In the genomic region with DNA sequence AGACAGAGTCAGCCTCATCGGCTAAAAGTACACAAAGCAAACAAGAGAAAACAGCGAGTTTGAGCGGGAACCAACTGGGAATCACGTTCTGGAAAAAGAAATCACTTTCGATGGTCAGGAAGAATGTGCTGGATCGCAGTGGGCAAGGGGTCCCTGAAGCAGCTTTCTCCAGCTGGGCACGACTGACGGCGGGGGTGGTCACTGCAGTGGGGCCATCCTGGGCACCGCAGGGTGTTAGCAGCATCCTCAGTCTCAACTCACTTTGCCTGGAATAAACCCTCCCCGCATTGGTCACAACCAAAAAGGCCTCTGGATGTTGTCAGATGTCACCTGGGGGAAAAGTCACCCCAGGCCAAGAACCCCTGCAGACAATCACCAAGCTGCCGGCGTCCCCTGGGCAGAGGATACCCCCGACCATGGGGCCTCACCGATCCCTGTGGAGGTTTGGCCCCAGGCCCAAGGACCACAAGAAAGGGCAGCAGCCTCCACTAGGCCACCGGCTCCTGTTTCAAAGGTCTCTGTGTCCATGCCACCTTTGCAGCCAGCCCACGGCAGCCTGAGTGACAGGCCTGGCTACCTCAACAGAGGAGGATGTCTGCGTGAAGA, we compare ENCODE assay signal across 24 cellular contexts. TPM values are rescaled to one million over a fixed set of nuclear protein-coding genes. Genes with fewer than 3 reads are reported as not detected.
"Had no signal": no experiment of that assay in that cellular context is flagged by ENCODE, and none has a peak within 500 bp of the region (broad histone marks: within the 10 kb centered on the region; RNA-seq: fewer than 3 reads in every experiment).

No MANE protein-coding gene starts in this region.

- H3K9me3 ChIP-seq: MG63, SJCRH30 had no signal

- H3K27ac ChIP-seq: SJCRH30, SK-N-MC had no signal

- ATAC-seq: activated CD8-positive, alpha-beta T cell treated with anti-CD3 and anti-CD28 coated beads, Interleukin-2, amount 10 ng/mL, durations not matched to agents 7 days and 5 days; activated naive CD8-positive, alpha-beta T cell treated with anti-CD3 and anti-CD28 coated beads, Interleukin-2, amount 50 U/mL, for 24 hours; Panc1 had no signal

- H3K4me3 ChIP-seq: MG63, SJCRH30, SK-N-MC had no signal

- DNase-seq: activated CD4-positive, alpha-beta T cell treated with anti-CD3 and anti-CD28 coated beads, Interleukin-2, amount 10 ng/mL, durations not matched to agents 24 days and 14 days; activated CD4-positive, alpha-beta T cell treated with anti-CD3 and anti-CD28 coated beads, Interleukin-2, amount 50 U/mL, for 4 hours; activated CD8-positive, alpha-beta T cell treated with anti-CD3 and anti-CD28 coated beads, Interleukin-2, amount 10 ng/mL, durations not matched to agents 7 days and 5 days; activated naive CD4-positive, alpha-beta T cell treated with anti-CD3 and anti-CD28 coated beads, Interleukin-2, amount 10 ng/mL, durations not matched to agents 7 days and 5 days; activated naive CD8-positive, alpha-beta T cell treated with anti-CD3 and anti-CD28 coated beads, Interleukin-2, amount 50 U/mL, for 24 hours; activated T-cell treated with anti-CD3 and anti-CD28 coated beads, Interleukin-2, amount 50 U/mL, for 24 hours; anterior cingulate cortex; Kasumi-1; KG1; MG63; NCI-H1048; NCI-H1105 treated with DMSO at 0.1 percent for 48 hours; NCI-H1436; NCI-H1694; NCI-H1930; NCI-H2081 treated with DMSO at 0.1 percent for 48 hours; NCI-H345; NCI-H524 treated with DMSO at 0.1 percent for 48 hours; SHP77; SJCRH30 had no signal

- H3K27me3 ChIP-seq: MG63, SJCRH30 had no signal

- H3K4me1 ChIP-seq: SJCRH30 had no signal

- H3K36me3 ChIP-seq: MG63, SJCRH30 had no signal

RNA-seq across cellular contexts. Expression of a gene that starts 42.9 kb away (rescaled TPM):
- total RNA-seq: activated CD4-positive, alpha-beta T cell treated with anti-CD3 and anti-CD28 coated beads, Interleukin-2, amount 10 ng/mL, durations not matched to agents 24 days and 14 days; activated CD8-positive, alpha-beta T cell treated with anti-CD3 and anti-CD28 coated beads, Interleukin-2, amount 10 ng/mL, durations not matched to agents 7 days and 5 days; activated T-helper 2 cell treated with anti-CD3 and anti-CD28 coated beads, Interferon-gamma antibody, Interleukin-2, Interleukin-4, amounts not matched to agents 10 μg/mL and 5 μg/mL and 100 μg/mL, durations not matched to agents 14 hours and 24 hours and 36 hours; NCI-H460 had no signal
